In the genomic region with DNA sequence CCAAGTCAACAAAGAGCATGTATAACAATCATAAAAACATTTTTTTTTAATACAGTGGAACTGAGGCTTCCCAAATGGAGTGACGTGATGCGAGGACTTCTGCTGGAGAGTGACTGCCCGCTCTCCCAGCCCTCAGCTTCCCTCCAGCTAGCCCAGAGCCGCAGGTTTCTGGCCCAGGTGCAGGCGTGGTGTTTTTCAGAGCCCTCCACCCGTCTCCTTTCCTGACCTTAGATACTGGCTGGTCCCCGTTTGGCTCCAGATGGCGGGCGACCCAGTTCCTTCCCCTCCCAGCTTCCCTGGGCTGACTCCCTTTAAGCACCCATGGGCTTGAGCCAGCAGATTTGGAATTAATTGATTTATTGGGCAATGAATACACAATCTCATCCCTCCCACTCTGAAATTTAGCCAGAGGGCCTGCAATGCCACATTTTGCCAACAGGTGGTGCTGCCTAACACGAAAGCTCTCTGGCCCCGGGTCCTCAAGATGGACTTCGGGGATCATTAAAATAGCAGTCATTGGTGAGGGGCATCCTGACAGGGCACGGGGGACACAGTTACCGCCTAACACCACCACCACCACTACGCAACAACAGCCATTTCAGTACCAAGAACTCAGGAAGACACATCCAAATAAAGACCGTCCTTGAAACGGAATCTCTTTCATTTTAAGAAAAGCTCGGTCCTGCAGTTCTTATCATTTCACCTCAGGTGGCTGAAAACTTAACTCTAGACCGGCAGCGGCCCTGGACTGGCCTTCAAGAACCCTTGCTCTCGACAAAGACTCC, we compare ENCODE assay signal across 1 cellular context.
TF ChIP-seq lines count a peak whose summit lies in the region.

No MANE protein-coding gene starts in this region.

TF ChIP-seq in GM23338, 12 proteins besides CTCF, POLR2A, EP300 and RAD21 (continued from another document):
- TF ChIP-seq, protein P1, sequence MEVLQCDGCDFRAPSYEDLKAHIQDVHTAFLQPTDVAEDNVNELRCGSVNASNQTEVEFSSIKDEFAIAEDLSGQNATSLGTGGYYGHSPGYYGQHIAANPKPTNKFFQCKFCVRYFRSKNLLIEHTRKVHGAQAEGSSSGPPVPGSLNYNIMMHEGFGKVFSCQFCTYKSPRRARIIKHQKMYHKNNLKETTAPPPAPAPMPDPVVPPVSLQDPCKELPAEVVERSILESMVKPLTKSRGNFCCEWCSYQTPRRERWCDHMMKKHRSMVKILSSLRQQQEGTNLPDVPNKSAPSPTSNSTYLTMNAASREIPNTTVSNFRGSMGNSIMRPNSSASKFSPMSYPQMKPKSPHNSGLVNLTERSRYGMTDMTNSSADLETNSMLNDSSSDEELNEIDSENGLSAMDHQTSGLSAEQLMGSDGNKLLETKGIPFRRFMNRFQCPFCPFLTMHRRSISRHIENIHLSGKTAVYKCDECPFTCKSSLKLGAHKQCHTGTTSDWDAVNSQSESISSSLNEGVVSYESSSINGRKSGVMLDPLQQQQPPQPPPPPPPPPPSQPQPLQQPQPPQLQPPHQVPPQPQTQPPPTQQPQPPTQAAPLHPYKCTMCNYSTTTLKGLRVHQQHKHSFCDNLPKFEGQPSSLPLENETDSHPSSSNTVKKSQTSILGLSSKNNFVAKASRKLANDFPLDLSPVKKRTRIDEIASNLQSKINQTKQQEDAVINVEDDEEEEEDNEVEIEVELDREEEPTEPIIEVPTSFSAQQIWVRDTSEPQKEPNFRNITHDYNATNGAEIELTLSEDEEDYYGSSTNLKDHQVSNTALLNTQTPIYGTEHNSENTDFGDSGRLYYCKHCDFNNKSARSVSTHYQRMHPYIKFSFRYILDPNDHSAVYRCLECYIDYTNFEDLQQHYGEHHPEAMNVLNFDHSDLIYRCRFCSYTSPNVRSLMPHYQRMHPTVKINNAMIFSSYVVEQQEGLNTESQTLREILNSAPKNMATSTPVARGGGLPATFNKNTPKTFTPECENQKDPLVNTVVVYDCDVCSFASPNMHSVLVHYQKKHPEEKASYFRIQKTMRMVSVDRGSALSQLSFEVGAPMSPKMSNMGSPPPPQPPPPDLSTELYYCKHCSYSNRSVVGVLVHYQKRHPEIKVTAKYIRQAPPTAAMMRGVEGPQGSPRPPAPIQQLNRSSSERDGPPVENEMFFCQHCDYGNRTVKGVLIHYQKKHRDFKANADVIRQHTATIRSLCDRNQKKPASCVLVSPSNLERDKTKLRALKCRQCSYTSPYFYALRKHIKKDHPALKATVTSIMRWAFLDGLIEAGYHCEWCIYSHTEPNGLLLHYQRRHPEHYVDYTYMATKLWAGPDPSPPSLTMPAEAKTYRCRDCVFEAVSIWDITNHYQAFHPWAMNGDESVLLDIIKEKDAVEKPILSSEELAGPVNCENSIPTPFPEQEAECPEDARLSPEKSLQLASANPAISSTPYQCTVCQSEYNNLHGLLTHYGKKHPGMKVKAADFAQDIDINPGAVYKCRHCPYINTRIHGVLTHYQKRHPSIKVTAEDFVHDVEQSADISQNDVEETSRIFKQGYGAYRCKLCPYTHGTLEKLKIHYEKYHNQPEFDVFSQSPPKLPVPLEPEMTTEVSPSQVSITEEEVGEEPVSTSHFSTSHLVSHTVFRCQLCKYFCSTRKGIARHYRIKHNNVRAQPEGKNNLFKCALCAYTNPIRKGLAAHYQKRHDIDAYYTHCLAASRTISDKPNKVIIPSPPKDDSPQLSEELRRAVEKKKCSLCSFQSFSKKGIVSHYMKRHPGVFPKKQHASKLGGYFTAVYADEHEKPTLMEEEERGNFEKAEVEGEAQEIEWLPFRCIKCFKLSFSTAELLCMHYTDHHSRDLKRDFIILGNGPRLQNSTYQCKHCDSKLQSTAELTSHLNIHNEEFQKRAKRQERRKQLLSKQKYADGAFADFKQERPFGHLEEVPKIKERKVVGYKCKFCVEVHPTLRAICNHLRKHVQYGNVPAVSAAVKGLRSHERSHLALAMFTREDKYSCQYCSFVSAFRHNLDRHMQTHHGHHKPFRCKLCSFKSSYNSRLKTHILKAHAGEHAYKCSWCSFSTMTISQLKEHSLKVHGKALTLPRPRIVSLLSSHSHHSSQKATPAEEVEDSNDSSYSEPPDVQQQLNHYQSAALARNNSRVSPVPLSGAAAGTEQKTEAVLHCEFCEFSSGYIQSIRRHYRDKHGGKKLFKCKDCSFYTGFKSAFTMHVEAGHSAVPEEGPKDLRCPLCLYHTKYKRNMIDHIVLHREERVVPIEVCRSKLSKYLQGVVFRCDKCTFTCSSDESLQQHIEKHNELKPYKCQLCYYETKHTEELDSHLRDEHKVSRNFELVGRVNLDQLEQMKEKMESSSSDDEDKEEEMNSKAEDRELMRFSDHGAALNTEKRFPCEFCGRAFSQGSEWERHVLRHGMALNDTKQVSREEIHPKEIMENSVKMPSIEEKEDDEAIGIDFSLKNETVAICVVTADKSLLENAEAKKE (CRISPR knock-in tag; IDR thresholded peaks at IDR 0.05) = no peak
- TF ChIP-seq ZNF114 (CRISPR knock-in tag; IDR thresholded peaks at IDR 0.05) = no peak
- TF ChIP-seq CREB1 (CRISPR knock-in tag; IDR thresholded peaks at IDR 0.05; ENCODE audit: low read depth) = no peak
